ENCODE assay signal across 24 cellular contexts in genomic region chr3:41244620-41245336, GRCh38. TPM values are rescaled to one million over a fixed set of nuclear protein-coding genes. Genes with fewer than 3 reads are reported as not detected.
DNase-seq lines count a peak whose midpoint lies in the region; ATAC-seq and TF ChIP-seq lines count a peak whose summit lies in the region.
"Had no signal": no experiment of that assay in that cellular context is flagged by ENCODE, and none has a peak within 500 bp of the region (broad histone marks: within the 10 kb centered on the region; RNA-seq: fewer than 3 reads in every experiment).

No MANE protein-coding gene starts in this region.

- no peak overlapping the region for H3K4me3 Mint-ChIP-seq in progenitor cell of endocrine pancreas (ENCODE audit: low read depth)
- H3K4me3 Mint-ChIP-seq: T-helper 1 cell treated with Interleukin-12 subunit alpha and Interleukin-12 subunit beta and Interleukin-4 antibody, amounts not matched to agents 30 μg/mL and 1 μg/mL, for 36 hours had no signal

- H3K9me1 ChIP-seq in IMR-90 (ENCODE audit: insufficient read depth, low read length) = peaks cover 19% of the 10 kb centered on the region; the same call in 1 of the 2 replicates

- no peaks in the 10 kb centered on the region for H3K79me2 ChIP-seq in SK-N-SH (ENCODE audit: insufficient read depth)

- ATAC-seq in SK-N-SH treated with all-trans-retinoic acid at 6 μM for 48 hours = peak; percentile 12
- no peak for ATAC-seq in IMR-90 (ENCODE audit: low read depth)
- peak in 3 of 4 donors; percentile 21 to 50 (median 29) for ATAC-seq in heart left ventricle
- ATAC-seq: left lobe of liver had no signal

- in situ Hi-C loops in IMR-90 (cut with MboI; ENCODE audit: low sequenced_read_pairs) = no loop called here

- H4K8ac ChIP-seq in IMR-90 (ENCODE audit: low read depth in 2 of 2, low read length in 2 of 2) = no peak overlapping the region

- H3K4me2 ChIP-seq in SK-N-SH (no peak overlapping the region), IMR-90 (ENCODE audit: low read depth, low read length) (no peak overlapping the region)
- H3K4me2 ChIP-seq: neural progenitor cell had no signal

- no peak overlapping the region for H2BK120ac ChIP-seq in IMR-90 (ENCODE audit: low read depth, low read length)

- DNase-seq in SK-N-SH (no peak), IMR-90 (no peak), heart left ventricle (no peak), progenitor cell of endocrine pancreas (ENCODE audit: low spot score, unreplicated experiment) (no peak), CD1c-positive myeloid dendritic cell (ENCODE audit: extremely low spot score) (no peak), NCI-H774 (lab: John Stamatoyannopoulos, UW) (no peak), NK-92 (lab: John Stamatoyannopoulos, UW; ENCODE audit: unreplicated experiment) (no peak)
- DNase-seq: activated CD4-positive, alpha-beta T cell treated with anti-CD3 and anti-CD28 coated beads, Interleukin-2, amount 50 U/mL, for 1 hour; activated CD8-positive, alpha-beta memory T cell treated with anti-CD3 and anti-CD28 coated beads, Interleukin-2, amount 50 U/mL, for 48 hours; activated gamma-delta T cell treated with Interleukin-2 at 50 U/mL for 16 hours; amygdala; caudate nucleus; dorsolateral prefrontal cortex; GOT3; head of caudate nucleus; midbrain; NCI-H187; NCI-H82; SIG-M5 had no signal

- no peak overlapping the region for H2AK5ac ChIP-seq in IMR-90 (ENCODE audit: low read depth, low read length)

- TF ChIP-seq RAD21 in SK-N-SH (IDR thresholded peaks at IDR 0.05; ENCODE audit: low read length) (no peak), IMR-90 (IDR thresholded peaks at IDR 0.05; ENCODE audit: low read length) (no peak)

- peak overlapping the region; percentile 15 for H3K27ac Mint-ChIP-seq in progenitor cell of endocrine pancreas
- H3K27ac Mint-ChIP-seq: T-helper 1 cell treated with Interleukin-12 subunit alpha and Interleukin-12 subunit beta and Interleukin-4 antibody, amounts not matched to agents 30 μg/mL and 1 μg/mL, for 36 hours had no signal

- peaks cover 4% of the 10 kb centered on the region for H3F3A ChIP-seq in SK-N-SH (replicated peaks; ENCODE audit: insufficient read depth)

- H3K14ac ChIP-seq in IMR-90 (replicated peaks; ENCODE audit: low read depth, low read length) = no peak overlapping the region

- H2AFZ ChIP-seq in SK-N-SH (ENCODE audit: low read depth) (no peak overlapping the region), IMR-90 (replicated peaks; ENCODE audit: low read length, poor library complexity) (no peak overlapping the region)
- H2AFZ ChIP-seq: neural progenitor cell had no signal

- intact Hi-C loops in IMR-90 (cut with micrococcal nuclease) = no loop called here
- intact Hi-C loops in heart left ventricle (cut with DNase I) = no loop called here

- peaks cover 0 to 8% of the 10 kb centered on the region in 2 experiments; a peak in 1 of 4 replicates for H3K4me1 ChIP-seq in SK-N-SH (ENCODE audit: control insufficient read depth in 1 of 2, insufficient read depth in 2 of 2, low read depth in 1 of 2, low read length in 1 of 2)
- peaks cover 3% of the 10 kb centered on the region; the same call in 1 of the 2 replicates for H3K4me1 ChIP-seq in IMR-90 (ENCODE audit: control insufficient read depth, insufficient read depth, low read length)
- peaks cover 0 to 34% (median 8%) of the 10 kb centered on the region in 12 donors for H3K4me1 ChIP-seq in heart left ventricle

- POLR2A ChIA-PET in SK-N-SH (lab: Yijun Ruan, JAX) = interaction anchor here (1.1 kb wide), 1 partner anchor 8 kb away, joined by 3 read pairs; no protein-coding TSS in a partner anchor
- POLR2A ChIA-PET in IMR-90 (lab: Charles Lee; ENCODE audit: unreplicated experiment) = no interaction called here

- no peak overlapping the region for H4K5ac ChIP-seq in IMR-90 (ENCODE audit: low read depth, low read length)

- no peak for TF ChIP-seq CTCF in SK-N-SH (IDR thresholded peaks at IDR 0.05)
- no peak for TF ChIP-seq CTCF in IMR-90 (conservative IDR thresholded peaks at IDR 0.05; ENCODE audit: low read depth, low read length)
- TF ChIP-seq CTCF in heart left ventricle (IDR thresholded peaks at IDR 0.05) = no peak
- no peak for TF ChIP-seq CTCF in progenitor cell of endocrine pancreas (IDR thresholded peaks at IDR 0.05; ENCODE audit: unreplicated experiment)

- no peak overlapping the region for H2BK5ac ChIP-seq in IMR-90 (ENCODE audit: low read depth, low read length, poor library complexity, severe bottlenecking)

- H3K27ac ChIP-seq in SK-N-SH (ENCODE audit: low read depth in 2 of 2, low read length in 1 of 2) = no peak overlapping the region; a peak in 1 of 4 replicates
- no peak overlapping the region for H3K27ac ChIP-seq in IMR-90 (ENCODE audit: insufficient read depth, low read length)
- no peak overlapping the region for H3K27ac ChIP-seq in heart left ventricle
- H3K27ac ChIP-seq: 22Rv1, dorsolateral prefrontal cortex, neural progenitor cell had no signal

- peaks cover 5% of the 10 kb centered on the region for H3K36me3 Mint-ChIP-seq in progenitor cell of endocrine pancreas (ENCODE audit: insufficient read depth)

- no peak overlapping the region for H3K18ac ChIP-seq in IMR-90 (ENCODE audit: low read depth, low read length)

- CTCF ChIA-PET in SK-N-SH (lab: Yijun Ruan, JAX) = interaction anchor here (0.9 to 1.5 kb wide), 2 partner anchors 9 to 10 kb away, joined by 3 to 4 read pairs; no protein-coding TSS in a partner anchor
- CTCF ChIA-PET in IMR-90 (lab: Yijun Ruan, JAX) = no interaction called here

- H4K20me1 ChIP-seq in SK-N-SH (ENCODE audit: insufficient read depth) (peaks cover 15% of the 10 kb centered on the region; the same call in 1 of the 2 replicates), IMR-90 (ENCODE audit: insufficient read depth, low read length) (no peaks in the 10 kb centered on the region; the same call in 1 of the 2 replicates)

- no peak overlapping the region for H3K9ac ChIP-seq in SK-N-SH
- H3K9ac ChIP-seq in IMR-90 (ENCODE audit: low read depth, low read length) = no peak overlapping the region
- H3K9ac ChIP-seq: neural progenitor cell had no signal

- 93% methylated on average over 6 of the region's 6 CpGs for WGBS in SK-N-SH (ENCODE audit: low lambda C conversion rate)
- WGBS in IMR-90 (ENCODE audit: extremely low coverage in 2 of 2, insufficient read length in 1 of 2), 2 experiments = no CpG with 5 or more reads among the region's 6 CpGs
- 50 to 66% (median 62%) methylated on average over 6 of the region's 6 CpGs for WGBS in heart left ventricle, 4 donors

- no peak for TF ChIP-seq POLR2A in IMR-90 (IDR thresholded peaks at IDR 0.05; ENCODE audit: low read depth, low read length)
- TF ChIP-seq POLR2A in heart left ventricle (IDR thresholded peaks at IDR 0.05) = no peak

- H3K4me1 Mint-ChIP-seq in progenitor cell of endocrine pancreas (ENCODE audit: low read depth) = no peaks in the 10 kb centered on the region

- no peak overlapping the region for H3K23ac ChIP-seq in IMR-90 (ENCODE audit: low read depth, low read length)

- H3K4ac ChIP-seq in IMR-90 (ENCODE audit: low read depth, low read length) = no peak overlapping the region

- H3K4me3 ChIP-seq in SK-N-SH (ENCODE audit: low read depth in 2 of 2, low read length in 1 of 2) (no peak overlapping the region), IMR-90 (ENCODE audit: insufficient read depth, low read depth, low read length) (no peak overlapping the region), heart left ventricle (no peak overlapping the region)
- H3K4me3 ChIP-seq: dorsolateral prefrontal cortex, neural progenitor cell had no signal

- peaks cover 25 to 47% of the 10 kb centered on the region in 2 experiments for H3K36me3 ChIP-seq in SK-N-SH (replicated peaks in 1 of 2; ENCODE audit: control insufficient read depth in 1 of 2, insufficient read depth in 2 of 2, low read length in 1 of 2)
- peaks cover 13% of the 10 kb centered on the region for H3K36me3 ChIP-seq in IMR-90 (ENCODE audit: control insufficient read depth, insufficient read depth, low read length)
- peaks cover 0 to 46% (median 26%) of the 10 kb centered on the region in 9 donors for H3K36me3 ChIP-seq in heart left ventricle

- peak overlapping the region; percentile 34 for H2AK9ac ChIP-seq in IMR-90 (replicated peaks; ENCODE audit: low read depth, low read length, poor library complexity)

- TF ChIP-seq EP300 in SK-N-SH (IDR thresholded peaks at IDR 0.05; ENCODE audit: borderline replicate concordance in 1 of 2, low read depth in 1 of 2, low read length in 1 of 2) = no peak

- H3K27me3 ChIP-seq in SK-N-SH (ENCODE audit: insufficient read depth) (no peaks in the 10 kb centered on the region), IMR-90 (ENCODE audit: control insufficient read depth, insufficient read depth, low read length) (no peaks in the 10 kb centered on the region), heart left ventricle (no peaks in the 10 kb centered on the region)
- H3K27me3 ChIP-seq: dorsolateral prefrontal cortex, neural progenitor cell had no signal

- dilution Hi-C loops in IMR-90 (cut with HindIII; ENCODE audit: low sequenced_read_pairs, unreplicated experiment) = no loop called here

- no peaks in the 10 kb centered on the region for H3K9me3 ChIP-seq in SK-N-SH
- no peaks in the 10 kb centered on the region for H3K9me3 ChIP-seq in IMR-90 (ENCODE audit: control insufficient read depth, insufficient read depth, low read length)
- H3K9me3 ChIP-seq in heart left ventricle = no peaks in the 10 kb centered on the region

- H3K56ac ChIP-seq in IMR-90 (ENCODE audit: extremely low read depth, insufficient read depth, low read length) = no peak overlapping the region

- H3K27me3 Mint-ChIP-seq in progenitor cell of endocrine pancreas = no peaks in the 10 kb centered on the region

- H3K9me3 Mint-ChIP-seq in progenitor cell of endocrine pancreas (ENCODE audit: low read depth) = no peaks in the 10 kb centered on the region
- H3K9me3 Mint-ChIP-seq: neural progenitor cell; T-helper 1 cell treated with Interleukin-12 subunit alpha and Interleukin-12 subunit beta and Interleukin-4 antibody, amounts not matched to agents 30 μg/mL and 1 μg/mL, for 36 hours had no signal

- no peak overlapping the region for H2BK20ac ChIP-seq in IMR-90 (ENCODE audit: low read depth, low read length)

- no peak overlapping the region for H4K91ac ChIP-seq in IMR-90 (ENCODE audit: insufficient read depth, low read depth, low read length)

- BruUV-seq in IMR-90 (replicated peaks; lab: Mats Ljungman, UMichigan) = no TSS peak

- no peaks in the 10 kb centered on the region for H3K79me1 ChIP-seq in IMR-90 (ENCODE audit: low read depth in 1 of 2, low read length in 2 of 2)

- H2BK15ac ChIP-seq in IMR-90 (ENCODE audit: low read depth, low read length) = no peak overlapping the region

- H3K9me2 ChIP-seq in SK-N-SH = no peaks in the 10 kb centered on the region

RNA-seq across cellular contexts. Expression of gene CTNNB1, which starts 45.5 kb away (rescaled TPM):
- polyA plus RNA-seq in SK-N-SH (2012; rRNA removed) (178 and 279 TPM in 2 replicates), IMR-90 (2012; rRNA removed) (364 and 381 TPM in 2 replicates), heart left ventricle (100 to 1,000 TPM in 1 of 2 donors, 10 to 100 TPM in 1; 25.6 to 216 TPM)
- 139 and 171 TPM in 2 replicates for polyA plus RNA-seq in SK-N-SH (2012; cell fraction: cytosol; rRNA removed)
- polyA plus RNA-seq in SK-N-SH (2012; cell fraction: nucleus; rRNA removed) = 331 and 398 TPM in 2 replicates
- total RNA-seq in IMR-90 (2012; rRNA removed) (1,415 and 1,677 TPM in 2 replicates), heart left ventricle (100 to 1,000 TPM; 145 to 301 (median 208) TPM), progenitor cell of endocrine pancreas (504 and 531 TPM in 2 replicates)
- 187 and 317 TPM in 2 replicates for polyA plus RNA-seq in IMR-90 (2012; cell fraction: cytosol; rRNA removed)
- 205 and 300 TPM in 2 replicates for polyA plus RNA-seq in IMR-90 (2012; cell fraction: nucleus; rRNA removed; ENCODE audit: low replicate concordance)
